In the genomic region with DNA sequence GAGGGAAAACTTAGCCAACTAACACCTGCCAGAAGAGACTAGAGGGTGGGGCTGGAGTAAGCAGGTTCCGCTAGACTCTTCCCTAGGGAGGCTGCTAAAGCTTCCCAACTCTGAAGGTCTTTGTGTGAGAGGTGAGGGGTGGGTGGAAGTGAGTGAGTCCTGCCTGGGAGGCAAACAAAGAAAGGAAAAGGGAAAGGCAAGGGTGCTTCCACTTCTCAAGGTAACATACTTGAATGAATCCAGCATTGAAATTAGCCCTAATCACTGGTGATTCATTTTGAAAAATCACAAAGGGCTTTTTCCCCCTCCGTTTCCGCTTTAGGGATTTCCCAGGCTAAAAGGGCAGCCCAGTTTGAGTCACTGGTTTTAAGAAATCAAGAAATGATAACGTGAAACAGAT, we compare ENCODE assay signal across 1 cellular context.
TF ChIP-seq lines count a peak whose summit lies in the region.

No MANE protein-coding gene starts in this region.

TF ChIP-seq in GM23338, 12 proteins besides CTCF, POLR2A, EP300 and RAD21 (continued from another document):
- TF ChIP-seq, protein P1, sequence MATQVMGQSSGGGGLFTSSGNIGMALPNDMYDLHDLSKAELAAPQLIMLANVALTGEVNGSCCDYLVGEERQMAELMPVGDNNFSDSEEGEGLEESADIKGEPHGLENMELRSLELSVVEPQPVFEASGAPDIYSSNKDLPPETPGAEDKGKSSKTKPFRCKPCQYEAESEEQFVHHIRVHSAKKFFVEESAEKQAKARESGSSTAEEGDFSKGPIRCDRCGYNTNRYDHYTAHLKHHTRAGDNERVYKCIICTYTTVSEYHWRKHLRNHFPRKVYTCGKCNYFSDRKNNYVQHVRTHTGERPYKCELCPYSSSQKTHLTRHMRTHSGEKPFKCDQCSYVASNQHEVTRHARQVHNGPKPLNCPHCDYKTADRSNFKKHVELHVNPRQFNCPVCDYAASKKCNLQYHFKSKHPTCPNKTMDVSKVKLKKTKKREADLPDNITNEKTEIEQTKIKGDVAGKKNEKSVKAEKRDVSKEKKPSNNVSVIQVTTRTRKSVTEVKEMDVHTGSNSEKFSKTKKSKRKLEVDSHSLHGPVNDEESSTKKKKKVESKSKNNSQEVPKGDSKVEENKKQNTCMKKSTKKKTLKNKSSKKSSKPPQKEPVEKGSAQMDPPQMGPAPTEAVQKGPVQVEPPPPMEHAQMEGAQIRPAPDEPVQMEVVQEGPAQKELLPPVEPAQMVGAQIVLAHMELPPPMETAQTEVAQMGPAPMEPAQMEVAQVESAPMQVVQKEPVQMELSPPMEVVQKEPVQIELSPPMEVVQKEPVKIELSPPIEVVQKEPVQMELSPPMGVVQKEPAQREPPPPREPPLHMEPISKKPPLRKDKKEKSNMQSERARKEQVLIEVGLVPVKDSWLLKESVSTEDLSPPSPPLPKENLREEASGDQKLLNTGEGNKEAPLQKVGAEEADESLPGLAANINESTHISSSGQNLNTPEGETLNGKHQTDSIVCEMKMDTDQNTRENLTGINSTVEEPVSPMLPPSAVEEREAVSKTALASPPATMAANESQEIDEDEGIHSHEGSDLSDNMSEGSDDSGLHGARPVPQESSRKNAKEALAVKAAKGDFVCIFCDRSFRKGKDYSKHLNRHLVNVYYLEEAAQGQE (IDR thresholded peaks at IDR 0.05; ENCODE audit: unreplicated experiment), result no peak
- TF ChIP-seq ZNF114 (CRISPR knock-in tag; IDR thresholded peaks at IDR 0.05) (no peak), EZH2 (IDR thresholded peaks at IDR 0.05; ENCODE audit: low read depth, unreplicated experiment) (no peak), STAT1 (IDR thresholded peaks at IDR 0.05; ENCODE audit: unreplicated experiment) (no peak)
